11 cellular contexts compared by ENCODE assay signal in the genomic region with DNA sequence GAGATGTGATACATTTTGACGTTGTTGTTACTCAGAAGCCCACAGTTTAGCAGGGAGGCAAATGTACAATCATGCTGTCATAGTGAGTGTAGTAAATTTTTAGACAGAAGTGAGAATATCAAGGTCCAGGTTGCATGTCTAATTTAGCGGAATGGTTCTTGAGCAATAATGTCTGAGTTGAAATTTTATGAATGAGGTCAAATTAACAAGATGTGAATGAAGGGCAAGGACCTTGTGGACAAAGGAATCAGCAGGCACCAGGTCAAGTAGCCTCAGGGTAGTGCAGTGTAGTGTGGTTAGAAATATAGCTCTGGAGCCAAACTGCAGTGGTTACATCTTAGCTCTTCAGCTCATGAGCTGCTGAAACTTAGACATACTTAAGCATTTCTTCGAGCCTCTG. TPM values are rescaled to one million over a fixed set of nuclear protein-coding genes. Genes with fewer than 3 reads are reported as not detected.
DNase-seq lines count a peak whose midpoint lies in the region; ATAC-seq and TF ChIP-seq lines count a peak whose summit lies in the region.
"Had no signal": no experiment of that assay in that cellular context is flagged by ENCODE, and none has a peak within 500 bp of the region (broad histone marks: within the 10 kb centered on the region; RNA-seq: fewer than 3 reads in every experiment).

No MANE protein-coding gene starts in this region.

- H3K27ac ChIP-seq in CD4-positive, CD25-positive, alpha-beta regulatory T cell (ENCODE audit: insufficient read depth, low read length, poor library complexity, severe bottlenecking) = no peak overlapping the region
- H3K27ac ChIP-seq in Karpas-422 (ENCODE audit: low read length) = peak overlapping the region; percentile 86

- no peaks in the 10 kb centered on the region for H3K9me3 ChIP-seq in CD4-positive, CD25-positive, alpha-beta regulatory T cell (ENCODE audit: control insufficient read depth in 2 of 2, low read length in 2 of 2)
- H3K9me3 ChIP-seq in Karpas-422 (ENCODE audit: low read length) (no peaks in the 10 kb centered on the region), adipocyte (ENCODE audit: control insufficient read depth, low read length) (no peaks in the 10 kb centered on the region)

- peaks cover 57% of the 10 kb centered on the region for H3K4me1 ChIP-seq in CD4-positive, CD25-positive, alpha-beta regulatory T cell (ENCODE audit: control insufficient read depth, insufficient read depth, low read length, poor library complexity, severe bottlenecking)
- H3K4me1 ChIP-seq in Karpas-422 (ENCODE audit: low read length) (peaks cover 57% of the 10 kb centered on the region), adipocyte (ENCODE audit: control insufficient read depth, insufficient read depth, low read length) (peaks cover 29% of the 10 kb centered on the region)

- H3K4me2 ChIP-seq in Karpas-422 (ENCODE audit: low read depth, low read length, poor library complexity, severe bottlenecking) = peak overlapping the region; percentile 19

- DNase-seq in CD4-positive, CD25-positive, alpha-beta regulatory T cell = no peak
- DNase-seq in Karpas-422 = no peak
- peak; percentile 38 for DNase-seq in adipocyte (ENCODE audit: low read depth)
- no peak for DNase-seq in mesothelial cell of epicardium (ENCODE audit: low spot score in 2 of 2, unreplicated experiment in 2 of 2)
- DNase-seq in SKM-1 treated with dmso at 0.1 percent for 144 hours (lab: John Stamatoyannopoulos, UW; ENCODE audit: unreplicated experiment) = no peak
- DNase-seq in glutamatergic neuron = no peak
- DNase-seq: NCI-H2227 treated with DMSO at 0.1 percent for 48 hours, substantia nigra had no signal

- no peaks in the 10 kb centered on the region for H3K27me3 ChIP-seq in CD4-positive, CD25-positive, alpha-beta regulatory T cell (ENCODE audit: control insufficient read depth, insufficient read depth, low read length)
- H3K27me3 ChIP-seq in Karpas-422 (ENCODE audit: low read length) = no peaks in the 10 kb centered on the region
- H3K27me3 ChIP-seq in adipocyte (replicated peaks; ENCODE audit: control insufficient read depth, insufficient read depth, low read length) = no peaks in the 10 kb centered on the region

- peaks cover 15% of the 10 kb centered on the region for H3K36me3 Mint-ChIP-seq in CD4-positive, CD25-positive, alpha-beta regulatory T cell
- H3K36me3 Mint-ChIP-seq in mesothelial cell of epicardium (no peaks in the 10 kb centered on the region), glutamatergic neuron (ENCODE audit: unreplicated experiment) (no peaks in the 10 kb centered on the region)

- no peaks in the 10 kb centered on the region for H3K9me2 ChIP-seq in Karpas-422 (replicated peaks; ENCODE audit: insufficient read depth, low read length)

- H2AFZ ChIP-seq in Karpas-422 (ENCODE audit: low read length) = no peak overlapping the region

- peaks cover 0 to 5% (median 0%) of the 10 kb centered on the region in 7 donors for H3K9me3 Mint-ChIP-seq in CD4-positive, CD25-positive, alpha-beta regulatory T cell
- peaks cover 9% of the 10 kb centered on the region for H3K9me3 Mint-ChIP-seq in mesothelial cell of epicardium
- H3K9me3 Mint-ChIP-seq in glutamatergic neuron (ENCODE audit: unreplicated experiment) = no peaks in the 10 kb centered on the region

- H3K79me2 ChIP-seq in Karpas-422 (ENCODE audit: low read length) = no peaks in the 10 kb centered on the region

- H3K9ac ChIP-seq in Karpas-422 (ENCODE audit: low read length) (no peak overlapping the region), adipocyte (ENCODE audit: low read length) (no peak overlapping the region)

- H3K27me3 Mint-ChIP-seq in CD4-positive, CD25-positive, alpha-beta regulatory T cell = no peaks in the 10 kb centered on the region
- H3K27me3 Mint-ChIP-seq in mesothelial cell of epicardium (ENCODE audit: low read depth) (no peaks in the 10 kb centered on the region), glutamatergic neuron (ENCODE audit: unreplicated experiment) (no peaks in the 10 kb centered on the region)

- H3K4me1 Mint-ChIP-seq in CD4-positive, CD25-positive, alpha-beta regulatory T cell = peaks cover 28 to 52% (median 38%) of the 10 kb centered on the region in 4 donors
- peaks cover 11% of the 10 kb centered on the region for H3K4me1 Mint-ChIP-seq in mesothelial cell of epicardium
- no peaks in the 10 kb centered on the region for H3K4me1 Mint-ChIP-seq in glutamatergic neuron (ENCODE audit: low read depth, unreplicated experiment)

- no peaks in the 10 kb centered on the region for H4K20me1 ChIP-seq in Karpas-422 (ENCODE audit: insufficient read depth, low read depth, low read length)

- no peak for ATAC-seq in CD4-positive, CD25-positive, alpha-beta regulatory T cell (ENCODE audit: low read depth in 2 of 2)
- ATAC-seq in GM21619 (IDR thresholded peaks at IDR 0.05; ENCODE audit: unreplicated experiment) = no peak
- ATAC-seq in HG03135 (IDR thresholded peaks at IDR 0.05; ENCODE audit: unreplicated experiment) = no peak

- H3K4me3 Mint-ChIP-seq in CD4-positive, CD25-positive, alpha-beta regulatory T cell = peak overlapping the region in 1 of 4 donors; percentile 50
- H3K4me3 Mint-ChIP-seq in mesothelial cell of epicardium = no peak overlapping the region
- H3K4me3 Mint-ChIP-seq in glutamatergic neuron (ENCODE audit: unreplicated experiment) = no peak overlapping the region

- H3K4me3 ChIP-seq in CD4-positive, CD25-positive, alpha-beta regulatory T cell (ENCODE audit: low read depth, low read length) = peak overlapping the region; percentile 37
- H3K4me3 ChIP-seq in Karpas-422 (ENCODE audit: low read length) = no peak overlapping the region
- no peak overlapping the region for H3K4me3 ChIP-seq in adipocyte (ENCODE audit: low read length)
- H3K4me3 ChIP-seq: lung had no signal

- TF ChIP-seq CTCF in mesothelial cell of epicardium (IDR thresholded peaks at IDR 0.05; ENCODE audit: unreplicated experiment) = no peak
- no peak for TF ChIP-seq CTCF in glutamatergic neuron (IDR thresholded peaks at IDR 0.05; ENCODE audit: partially characterized antibody, unreplicated experiment)

- peak overlapping the region; percentile 68 to 82 (median 71) for H3K27ac Mint-ChIP-seq in CD4-positive, CD25-positive, alpha-beta regulatory T cell
- H3K27ac Mint-ChIP-seq in mesothelial cell of epicardium (peak overlapping the region; percentile 74), glutamatergic neuron (ENCODE audit: unreplicated experiment) (no peak overlapping the region)

- H3K36me3 ChIP-seq in CD4-positive, CD25-positive, alpha-beta regulatory T cell (ENCODE audit: control insufficient read depth, insufficient read depth, low read length) = no peaks in the 10 kb centered on the region
- H3K36me3 ChIP-seq in Karpas-422 (ENCODE audit: insufficient read depth, low read length) = no peaks in the 10 kb centered on the region
- H3K36me3 ChIP-seq in adipocyte (ENCODE audit: control insufficient read depth, insufficient read depth, low read length, severe bottlenecking) = no peaks in the 10 kb centered on the region

RNA-seq across cellular contexts. Expression of a gene that starts 36.2 kb away (rescaled TPM):
- 47.3 TPM for total RNA-seq in CD4-positive, CD25-positive, alpha-beta regulatory T cell
- 10 to 100 TPM; 31.4 to 78.1 (median 50.7) TPM for polyA plus RNA-seq in CD4-positive, CD25-positive, alpha-beta regulatory T cell
- total RNA-seq in Karpas-422 (2014; rRNA removed; shearing (Covaris generic); ENCODE audit: low replicate concordance) = 17.9 and 19.6 TPM in 2 replicates
- not detected in 3 replicates for total RNA-seq in mesothelial cell of epicardium
- total RNA-seq in glutamatergic neuron (ENCODE audit: unreplicated experiment) = not detected

Comparison
In these comparisons a context has a peak if more than half of its experiments do, and no peak if none do; other contexts are left out.
1. RNA of a gene that starts 36.2 kb away (total RNA-seq): 47.3 TPM in CD4-positive, CD25-positive, alpha-beta regulatory T cell (single experiment) and 17.9 to 19.6 TPM in Karpas-422; not detected in mesothelial cell of epicardium and not detected in glutamatergic neuron (single experiment); every median in the first group is over 10 times any median in the second.